ENCODE assay signal across 8 cellular contexts in genomic region chr11:111982019-111982464, GRCh38. TPM values are rescaled to one million over a fixed set of nuclear protein-coding genes. Genes with fewer than 3 reads are reported as not detected.
DNase-seq lines count a peak whose midpoint lies in the region; ATAC-seq and TF ChIP-seq lines count a peak whose summit lies in the region.

No MANE protein-coding gene starts in this region.

- no peak for TF ChIP-seq EP300 in esophagus muscularis mucosa (IDR thresholded peaks at IDR 0.05)

- H3K36me3 ChIP-seq in GM23248 (ENCODE audit: low read depth) (peaks cover 13% of the 10 kb centered on the region; the same call in 1 of the 2 replicates), esophagus muscularis mucosa (peaks cover 27 to 62% (median 39%) of the 10 kb centered on the region in 4 donors), testis (ENCODE audit: low read depth, missing control alignments) (no peaks in the 10 kb centered on the region)

- TF ChIP-seq CTCF in esophagus muscularis mucosa (IDR thresholded peaks at IDR 0.05) (peak; percentile 65 to 78 (median 76)), nephron (IDR thresholded peaks at IDR 0.05; ENCODE audit: unreplicated experiment in 3 of 3) (peak; percentile 67 to 77 (median 73)), testis (IDR thresholded peaks at IDR 0.05) (peak; percentile 33 to 53 (median 41))

- H3K4me3 ChIP-seq in GM23248 (no peak overlapping the region), esophagus muscularis mucosa (no peak overlapping the region), testis (no peak overlapping the region)

- peak overlapping the region; percentile 81 to 97 (median 92) for H3K27ac Mint-ChIP-seq in nephron

- H3K4me1 Mint-ChIP-seq in nephron, result peaks cover 38% of the 10 kb centered on the region

- no peaks in the 10 kb centered on the region for H3K9me3 Mint-ChIP-seq in nephron

- H3K27ac ChIP-seq in GM23248, result no peak overlapping the region
- H3K27ac ChIP-seq in esophagus muscularis mucosa (replicated peaks in 1 of 4), result peak overlapping the region; percentile 78 to 99 (median 97)
- no peak overlapping the region for H3K27ac ChIP-seq in testis

- peaks cover 23% of the 10 kb centered on the region for H3K36me3 Mint-ChIP-seq in nephron (ENCODE audit: low read depth)

- ATAC-seq in GM21528 (IDR thresholded peaks at IDR 0.05; ENCODE audit: low FRiP score, unreplicated experiment), result no peak

- H3K27me3 Mint-ChIP-seq in nephron (ENCODE audit: low read depth), result no peaks in the 10 kb centered on the region

- peak; percentile 16 for DNase-seq in Caki2 (ENCODE audit: low read depth)
- DNase-seq in GM23248, result peak; percentile 61
- peak; percentile 39 for DNase-seq in NCI-H2171 (lab: John Stamatoyannopoulos, UW)
- DNase-seq in activated T-cell treated with anti-CD3 and anti-CD28 coated beads for 4 hours, result peak; percentile 50
- DNase-seq in esophagus muscularis mucosa (ENCODE audit: extremely low spot score), result no peak
- DNase-seq in testis, result peak; percentile 79

- TF ChIP-seq POLR2A in esophagus muscularis mucosa (IDR thresholded peaks at IDR 0.05; ENCODE audit: low read depth) (no peak), testis (IDR thresholded peaks at IDR 0.05) (no peak)

- H3F3A ChIP-seq in GM23248 (ENCODE audit: insufficient read depth), result peaks cover 19% of the 10 kb centered on the region; the same call in 1 of the 2 replicates

- H4K20me1 ChIP-seq in GM23248 (ENCODE audit: insufficient read depth), result no peaks in the 10 kb centered on the region

- 66 to 69% methylated on average over 7 of the region's 7 CpGs for WGBS in GM23248 (ENCODE audit: low coverage in 1 of 2, low lambda C conversion rate in 2 of 2, missing lambda C conversion rate in 2 of 2), 2 experiments
- WGBS in esophagus muscularis mucosa, result 39% methylated on average over 7 of the region's 7 CpGs
- WGBS in testis, 2 donors, result 37 to 43% methylated on average over 7 of the region's 7 CpGs

- no peak overlapping the region for H3K4me2 ChIP-seq in GM23248 (ENCODE audit: unreplicated experiment)

- peak overlapping the region; percentile 74 to 77 (median 75) for H3K4me3 Mint-ChIP-seq in nephron

- H3K4me1 ChIP-seq in GM23248 (ENCODE audit: insufficient read depth), result peaks cover 11% of the 10 kb centered on the region
- H3K4me1 ChIP-seq in esophagus muscularis mucosa, result peaks cover 27 to 61% (median 57%) of the 10 kb centered on the region in 4 donors
- no peaks in the 10 kb centered on the region for H3K4me1 ChIP-seq in testis

- H3K9me3 ChIP-seq in GM23248 (ENCODE audit: low read depth) (no peaks in the 10 kb centered on the region), esophagus muscularis mucosa (no peaks in the 10 kb centered on the region), testis (no peaks in the 10 kb centered on the region)

- no peak overlapping the region for H2AFZ ChIP-seq in GM23248

- no peaks in the 10 kb centered on the region for H3K27me3 ChIP-seq in GM23248 (replicated peaks; ENCODE audit: insufficient read depth)
- H3K27me3 ChIP-seq in esophagus muscularis mucosa, result no peaks in the 10 kb centered on the region
- H3K27me3 ChIP-seq in testis, result no peaks in the 10 kb centered on the region

- in situ Hi-C loops in Caki2 (cut with HindIII; ENCODE audit: low pct_unique_long_range_greater_than_20kb, low sequenced_read_pairs) (no loop called here), GM23248 (cut with MboI) (no loop called here)

- no peak overlapping the region for H3K9ac ChIP-seq in GM23248

- intact Hi-C loops in esophagus muscularis mucosa (cut with DNase I) (loop anchor here (2.0 kb wide), 2 partner anchors 51 to 103 kb away; partner anchors contain the start of genes CFAP68 and FDXACB1), testis (cut with DNase I; ENCODE audit: low total_unique reads) (no loop called here)

- H3K9me2 ChIP-seq in GM23248 (ENCODE audit: insufficient read depth), result no peaks in the 10 kb centered on the region

- peaks cover 24% of the 10 kb centered on the region for H3K79me2 ChIP-seq in GM23248 (ENCODE audit: insufficient read depth)

RNA-seq across cellular contexts. Expression of gene DLAT, which starts 43.2 kb away (rescaled TPM):
- total RNA-seq in Caki2 (2014; rRNA removed; shearing (Covaris generic); ENCODE audit: low replicate concordance), result 28.1 and 35.0 TPM in 2 replicates
- 32.3 and 35.7 TPM in 2 replicates for total RNA-seq in GM23248 (2014; rRNA removed; shearing (Covaris generic))
- polyA plus RNA-seq in GM23248 (2016; fragmentation: Nextera tagmentation; extraction: Ambion mirVana) (33.4 and 36.0 TPM in 2 replicates), testis (ENCODE audit: insufficient read depth, low read depth, low replicate concordance) (23.2 TPM)
- total RNA-seq in esophagus muscularis mucosa (10 to 100 TPM; 27.2 to 32.4 (median 29.4) TPM), testis (10 to 100 TPM; 20.9 to 21.9 TPM)

RNA-seq across cellular contexts. Expression of gene DIXDC1, which starts 44.9 kb away (rescaled TPM):
- 14.2 and 25.0 TPM in 2 replicates for total RNA-seq in Caki2 (2014; rRNA removed; shearing (Covaris generic); ENCODE audit: low replicate concordance)
- total RNA-seq in GM23248 (2014; rRNA removed; shearing (Covaris generic)), result 22.7 and 22.9 TPM in 2 replicates
- polyA plus RNA-seq in GM23248 (2016; fragmentation: Nextera tagmentation; extraction: Ambion mirVana) (10.4 and 10.8 TPM in 2 replicates), testis (ENCODE audit: insufficient read depth, low read depth, low replicate concordance) (49.5 TPM)
- total RNA-seq in esophagus muscularis mucosa (100 to 1,000 TPM; 101 to 168 (median 122) TPM), testis (10 to 100 TPM; 21.8 to 26.6 TPM)

Comparison
In these comparisons a context has a peak if more than half of its experiments do, and no peak if none do; other contexts are left out.
1. H3K27ac ChIP-seq: peak in esophagus muscularis mucosa (4 of 4); none in GM23248 (single experiment) and testis (0 of 2).
2. Peak in every context shown above with its lines, with median percentiles within 50 percentile points of each other: CTCF ChIP-seq.